29 cellular contexts compared by ENCODE assay signal in genomic region chr7:78015574-78016260, GRCh38.
"Had no signal": no experiment of that assay in that cellular context is flagged by ENCODE, and none has a peak within 500 bp of the region (broad histone marks: within the 10 kb centered on the region; RNA-seq: fewer than 3 reads in every experiment).

No MANE protein-coding gene starts in this region.

- H3K36me3 ChIP-seq: ascending aorta, breast epithelium, MG63, Peyer's patch had no signal

- H3K27ac ChIP-seq: ascending aorta, body of pancreas, breast epithelium, Peyer's patch, RWPE1 had no signal

- H3K4me1 ChIP-seq: breast epithelium had no signal

- FAIRE-seq: TTC549 had no signal

- ATAC-seq: activated CD8-positive, alpha-beta T cell treated with anti-CD3 and anti-CD28 coated beads for 36 hours; activated T-cell treated with anti-CD3 and anti-CD28 coated beads, Interleukin-2, amount 50 U/mL, for 72 hours; activated T-helper 17 cell treated with anti-CD3 and anti-CD28 coated beads, Interleukin-2, amount 50 U/mL, for 72 hours; body of pancreas; PC-3; Right ventricle myocardium inferior had no signal

- DNase-seq: activated CD4-positive, alpha-beta T cell treated with anti-CD3 and anti-CD28 coated beads, Interleukin-2, amount 10 ng/mL, durations not matched to agents 24 days and 14 days; activated CD4-positive, alpha-beta T cell treated with anti-CD3 and anti-CD28 coated beads, Interleukin-2, amount 50 U/mL, for 4 hours; activated CD8-positive, alpha-beta T cell treated with anti-CD3 and anti-CD28 coated beads for 36 hours; activated effector memory CD4-positive, alpha-beta T cell treated with anti-CD3 and anti-CD28 coated beads, Interleukin-2, amount 50 U/mL, for 16 hours; activated naive CD4-positive, alpha-beta T cell treated with Interleukin-2 at 50 U/mL for 16 hours; activated naive CD8-positive, alpha-beta T cell treated with anti-CD3 and anti-CD28 coated beads, Interleukin-2, amount 10 ng/mL, durations not matched to agents 7 days and 5 days; activated T-cell treated with anti-CD3 and anti-CD28 coated beads, Interleukin-2, amount 50 U/mL, for 1 hour; activated T-cell treated with anti-CD3 and anti-CD28 coated beads, Interleukin-2, amount 50 U/mL, for 72 hours; Kasumi-1; KG1; MG63; MV-4-11; NCI-H1092; NCI-H1436 treated with DMSO at 0.1 percent for 48 hours; NCI-H1694 treated with DMSO at 0.1 percent for 48 hours; NCI-H2029; NCI-H345; NCI-H524 treated with DMSO at 0.1 percent for 48 hours; NCI-H748 treated with DMSO at 0.1 percent for 48 hours; NK-92 treated with Interleukin-12 subunit alpha and Interleukin-12 subunit beta, amount 100 ng/mL, for 24 hours; PC-3; Peyer's patch had no signal

- H3K9me3 ChIP-seq: ascending aorta, body of pancreas, breast epithelium, MG63, Peyer's patch had no signal

- H3K27me3 ChIP-seq: ascending aorta, body of pancreas, breast epithelium, MG63, Peyer's patch had no signal

- H3K4me3 ChIP-seq: ascending aorta, body of pancreas, breast epithelium, MG63, Peyer's patch had no signal
